ENCODE assay signal across 1 cellular context in the genomic region with DNA sequence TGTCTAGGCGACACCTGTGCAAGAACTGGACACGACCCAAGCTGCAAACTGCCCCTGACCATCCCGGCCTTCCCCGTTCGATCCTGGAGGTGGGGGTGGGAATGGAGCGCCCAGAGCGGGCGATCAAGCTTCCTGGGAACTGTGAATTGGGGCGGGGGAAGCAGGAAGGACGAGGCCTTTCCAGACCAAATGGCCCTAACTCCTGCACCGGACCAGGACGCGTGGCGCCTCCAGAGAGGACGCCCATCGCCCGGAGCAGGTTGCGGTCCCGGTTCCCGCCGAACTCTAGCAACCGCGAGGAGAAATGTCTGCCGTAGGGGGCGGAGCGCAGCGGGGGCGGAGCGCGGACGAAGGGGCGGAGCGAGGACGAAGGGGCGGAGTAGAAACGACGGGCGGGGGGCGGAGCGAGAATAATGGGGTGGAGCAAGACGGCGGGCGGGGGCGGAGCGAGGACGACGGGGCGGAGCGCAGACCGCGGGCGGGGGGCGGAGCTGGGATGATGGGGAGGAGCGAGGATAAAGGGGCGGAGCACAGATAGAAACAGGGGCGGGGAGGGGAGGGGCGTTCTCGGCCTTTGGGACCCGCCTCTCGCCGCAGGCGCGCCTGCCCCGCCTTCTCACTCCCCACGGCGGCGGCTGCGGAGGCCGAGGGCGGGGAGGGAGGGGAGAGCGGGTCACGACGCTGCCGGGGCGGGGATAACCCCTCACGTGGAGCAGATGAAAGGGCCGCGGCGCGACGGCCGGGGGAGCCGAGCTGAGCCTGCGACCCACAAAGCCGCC.
TF ChIP-seq lines count a peak whose summit lies in the region.

A gene (plus strand): TSS at position 695 of the 779 bp plus-strand sequence. CDS start 195 bp downstream, outside the sequence.

TF ChIP-seq in K562, 482 proteins besides CTCF, POLR2A, EP300 and RAD21 (continued from another document and continues in another):
- TF ChIP-seq, protein P1, sequence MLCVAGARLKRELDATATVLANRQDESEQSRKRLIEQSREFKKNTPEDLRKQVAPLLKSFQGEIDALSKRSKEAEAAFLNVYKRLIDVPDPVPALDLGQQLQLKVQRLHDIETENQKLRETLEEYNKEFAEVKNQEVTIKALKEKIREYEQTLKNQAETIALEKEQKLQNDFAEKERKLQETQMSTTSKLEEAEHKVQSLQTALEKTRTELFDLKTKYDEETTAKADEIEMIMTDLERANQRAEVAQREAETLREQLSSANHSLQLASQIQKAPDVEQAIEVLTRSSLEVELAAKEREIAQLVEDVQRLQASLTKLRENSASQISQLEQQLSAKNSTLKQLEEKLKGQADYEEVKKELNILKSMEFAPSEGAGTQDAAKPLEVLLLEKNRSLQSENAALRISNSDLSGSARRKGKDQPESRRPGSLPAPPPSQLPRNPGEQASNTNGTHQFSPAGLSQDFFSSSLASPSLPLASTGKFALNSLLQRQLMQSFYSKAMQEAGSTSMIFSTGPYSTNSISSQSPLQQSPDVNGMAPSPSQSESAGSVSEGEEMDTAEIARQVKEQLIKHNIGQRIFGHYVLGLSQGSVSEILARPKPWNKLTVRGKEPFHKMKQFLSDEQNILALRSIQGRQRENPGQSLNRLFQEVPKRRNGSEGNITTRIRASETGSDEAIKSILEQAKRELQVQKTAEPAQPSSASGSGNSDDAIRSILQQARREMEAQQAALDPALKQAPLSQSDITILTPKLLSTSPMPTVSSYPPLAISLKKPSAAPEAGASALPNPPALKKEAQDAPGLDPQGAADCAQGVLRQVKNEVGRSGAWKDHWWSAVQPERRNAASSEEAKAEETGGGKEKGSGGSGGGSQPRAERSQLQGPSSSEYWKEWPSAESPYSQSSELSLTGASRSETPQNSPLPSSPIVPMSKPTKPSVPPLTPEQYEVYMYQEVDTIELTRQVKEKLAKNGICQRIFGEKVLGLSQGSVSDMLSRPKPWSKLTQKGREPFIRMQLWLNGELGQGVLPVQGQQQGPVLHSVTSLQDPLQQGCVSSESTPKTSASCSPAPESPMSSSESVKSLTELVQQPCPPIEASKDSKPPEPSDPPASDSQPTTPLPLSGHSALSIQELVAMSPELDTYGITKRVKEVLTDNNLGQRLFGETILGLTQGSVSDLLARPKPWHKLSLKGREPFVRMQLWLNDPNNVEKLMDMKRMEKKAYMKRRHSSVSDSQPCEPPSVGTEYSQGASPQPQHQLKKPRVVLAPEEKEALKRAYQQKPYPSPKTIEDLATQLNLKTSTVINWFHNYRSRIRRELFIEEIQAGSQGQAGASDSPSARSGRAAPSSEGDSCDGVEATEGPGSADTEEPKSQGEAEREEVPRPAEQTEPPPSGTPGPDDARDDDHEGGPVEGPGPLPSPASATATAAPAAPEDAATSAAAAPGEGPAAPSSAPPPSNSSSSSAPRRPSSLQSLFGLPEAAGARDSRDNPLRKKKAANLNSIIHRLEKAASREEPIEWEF (CRISPR knock-in tag; IDR thresholded peaks at IDR 0.05), result no peak
- TF ChIP-seq POLR2AphosphoS5 (IDR thresholded peaks at IDR 0.05; ENCODE audit: control insufficient read depth, insufficient read depth, low read depth, low read length), result peak; percentile 71
- TF ChIP-seq, protein P2, sequence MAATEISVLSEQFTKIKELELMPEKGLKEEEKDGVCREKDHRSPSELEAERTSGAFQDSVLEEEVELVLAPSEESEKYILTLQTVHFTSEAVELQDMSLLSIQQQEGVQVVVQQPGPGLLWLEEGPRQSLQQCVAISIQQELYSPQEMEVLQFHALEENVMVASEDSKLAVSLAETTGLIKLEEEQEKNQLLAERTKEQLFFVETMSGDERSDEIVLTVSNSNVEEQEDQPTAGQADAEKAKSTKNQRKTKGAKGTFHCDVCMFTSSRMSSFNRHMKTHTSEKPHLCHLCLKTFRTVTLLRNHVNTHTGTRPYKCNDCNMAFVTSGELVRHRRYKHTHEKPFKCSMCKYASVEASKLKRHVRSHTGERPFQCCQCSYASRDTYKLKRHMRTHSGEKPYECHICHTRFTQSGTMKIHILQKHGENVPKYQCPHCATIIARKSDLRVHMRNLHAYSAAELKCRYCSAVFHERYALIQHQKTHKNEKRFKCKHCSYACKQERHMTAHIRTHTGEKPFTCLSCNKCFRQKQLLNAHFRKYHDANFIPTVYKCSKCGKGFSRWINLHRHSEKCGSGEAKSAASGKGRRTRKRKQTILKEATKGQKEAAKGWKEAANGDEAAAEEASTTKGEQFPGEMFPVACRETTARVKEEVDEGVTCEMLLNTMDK (IDR thresholded peaks at IDR 0.05; ENCODE audit: borderline replicate concordance, insufficient read depth, low read depth, low read length, poor library complexity, severe bottlenecking), result no peak
- no peak for TF ChIP-seq BCL6 (CRISPR knock-in tag; IDR thresholded peaks at IDR 0.05)
- TF ChIP-seq KLF16 (IDR thresholded peaks at IDR 0.05), result no peak
- TF ChIP-seq, protein P3, sequence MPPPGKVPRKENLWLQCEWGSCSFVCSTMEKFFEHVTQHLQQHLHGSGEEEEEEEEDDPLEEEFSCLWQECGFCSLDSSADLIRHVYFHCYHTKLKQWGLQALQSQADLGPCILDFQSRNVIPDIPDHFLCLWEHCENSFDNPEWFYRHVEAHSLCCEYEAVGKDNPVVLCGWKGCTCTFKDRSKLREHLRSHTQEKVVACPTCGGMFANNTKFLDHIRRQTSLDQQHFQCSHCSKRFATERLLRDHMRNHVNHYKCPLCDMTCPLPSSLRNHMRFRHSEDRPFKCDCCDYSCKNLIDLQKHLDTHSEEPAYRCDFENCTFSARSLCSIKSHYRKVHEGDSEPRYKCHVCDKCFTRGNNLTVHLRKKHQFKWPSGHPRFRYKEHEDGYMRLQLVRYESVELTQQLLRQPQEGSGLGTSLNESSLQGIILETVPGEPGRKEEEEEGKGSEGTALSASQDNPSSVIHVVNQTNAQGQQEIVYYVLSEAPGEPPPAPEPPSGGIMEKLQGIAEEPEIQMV (tag; conservative IDR thresholded peaks at IDR 0.05; ENCODE audit: low read depth), result no peak
- no peak for TF ChIP-seq KAT8 (IDR thresholded peaks at IDR 0.05; ENCODE audit: low read depth)
- TF ChIP-seq, protein P4, sequence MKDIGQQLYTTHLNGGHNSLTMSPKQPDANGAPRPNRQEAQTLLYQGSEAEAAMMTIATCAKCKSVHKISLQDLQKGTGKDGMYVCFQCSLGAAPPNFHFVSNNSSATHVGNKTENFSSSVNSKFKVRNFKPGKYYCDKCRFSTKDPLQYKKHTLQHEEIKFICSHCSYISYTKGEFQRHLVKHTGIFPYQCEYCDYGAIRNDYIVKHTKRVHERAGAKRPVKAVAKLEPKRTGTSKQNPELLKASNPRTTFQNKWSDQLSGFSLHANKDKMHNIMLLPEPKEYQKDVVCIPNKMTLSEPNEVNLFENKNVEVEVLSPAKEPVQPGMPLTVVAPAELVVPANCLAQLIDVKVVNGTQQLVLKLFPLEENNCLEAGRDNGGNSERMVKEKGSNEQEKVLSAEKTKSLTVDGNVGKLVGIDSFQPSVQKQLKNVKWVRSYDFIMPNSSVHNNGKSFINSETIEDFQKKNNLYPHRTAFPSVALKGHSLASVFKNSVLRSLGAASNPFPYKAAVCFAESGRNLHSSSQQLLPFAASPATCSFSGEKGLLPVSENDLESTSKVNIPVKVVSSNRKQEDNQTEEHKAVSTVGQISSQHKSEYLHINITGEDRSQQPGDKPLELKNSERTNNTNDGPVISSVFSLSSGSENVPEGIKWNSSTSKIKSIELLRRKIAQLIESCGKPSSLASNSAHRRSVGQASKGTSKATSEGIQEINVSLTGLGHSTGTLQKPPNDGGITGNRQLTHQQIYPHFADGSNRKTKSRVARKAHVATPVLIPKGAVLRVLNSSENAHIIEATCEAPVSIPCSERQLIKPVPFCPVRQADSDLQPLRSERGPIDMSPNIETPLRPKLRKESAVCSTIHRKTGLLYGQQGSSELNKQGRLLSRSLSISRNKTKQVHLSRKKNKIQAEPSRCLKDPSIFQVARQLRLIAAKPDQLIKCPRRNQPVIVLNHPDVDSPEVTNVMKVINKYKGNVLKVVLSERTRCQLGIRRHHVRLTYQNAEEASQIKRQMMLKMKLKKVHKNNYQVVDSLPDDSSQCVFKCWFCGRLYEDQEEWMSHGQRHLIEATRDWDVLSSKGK (CRISPR knock-in tag; IDR thresholded peaks at IDR 0.05), result no peak
- TF ChIP-seq, protein P5, sequence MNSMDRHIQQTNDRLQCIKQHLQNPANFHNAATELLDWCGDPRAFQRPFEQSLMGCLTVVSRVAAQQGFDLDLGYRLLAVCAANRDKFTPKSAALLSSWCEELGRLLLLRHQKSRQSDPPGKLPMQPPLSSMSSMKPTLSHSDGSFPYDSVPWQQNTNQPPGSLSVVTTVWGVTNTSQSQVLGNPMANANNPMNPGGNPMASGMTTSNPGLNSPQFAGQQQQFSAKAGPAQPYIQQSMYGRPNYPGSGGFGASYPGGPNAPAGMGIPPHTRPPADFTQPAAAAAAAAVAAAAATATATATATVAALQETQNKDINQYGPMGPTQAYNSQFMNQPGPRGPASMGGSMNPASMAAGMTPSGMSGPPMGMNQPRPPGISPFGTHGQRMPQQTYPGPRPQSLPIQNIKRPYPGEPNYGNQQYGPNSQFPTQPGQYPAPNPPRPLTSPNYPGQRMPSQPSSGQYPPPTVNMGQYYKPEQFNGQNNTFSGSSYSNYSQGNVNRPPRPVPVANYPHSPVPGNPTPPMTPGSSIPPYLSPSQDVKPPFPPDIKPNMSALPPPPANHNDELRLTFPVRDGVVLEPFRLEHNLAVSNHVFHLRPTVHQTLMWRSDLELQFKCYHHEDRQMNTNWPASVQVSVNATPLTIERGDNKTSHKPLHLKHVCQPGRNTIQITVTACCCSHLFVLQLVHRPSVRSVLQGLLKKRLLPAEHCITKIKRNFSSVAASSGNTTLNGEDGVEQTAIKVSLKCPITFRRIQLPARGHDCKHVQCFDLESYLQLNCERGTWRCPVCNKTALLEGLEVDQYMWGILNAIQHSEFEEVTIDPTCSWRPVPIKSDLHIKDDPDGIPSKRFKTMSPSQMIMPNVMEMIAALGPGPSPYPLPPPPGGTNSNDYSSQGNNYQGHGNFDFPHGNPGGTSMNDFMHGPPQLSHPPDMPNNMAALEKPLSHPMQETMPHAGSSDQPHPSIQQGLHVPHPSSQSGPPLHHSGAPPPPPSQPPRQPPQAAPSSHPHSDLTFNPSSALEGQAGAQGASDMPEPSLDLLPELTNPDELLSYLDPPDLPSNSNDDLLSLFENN (IDR thresholded peaks at IDR 0.05; ENCODE audit: low read depth in 2 of 2, low read length in 2 of 2), result no peak
- TF ChIP-seq ZNF121 (CRISPR knock-in tag; conservative IDR thresholded peaks at IDR 0.05), result no peak
- TF ChIP-seq NR4A1 (CRISPR knock-in tag; IDR thresholded peaks at IDR 0.05), result no peak
- no peak for TF ChIP-seq NR4A1 (tag; IDR thresholded peaks at IDR 0.05)
- TF ChIP-seq, protein P6, sequence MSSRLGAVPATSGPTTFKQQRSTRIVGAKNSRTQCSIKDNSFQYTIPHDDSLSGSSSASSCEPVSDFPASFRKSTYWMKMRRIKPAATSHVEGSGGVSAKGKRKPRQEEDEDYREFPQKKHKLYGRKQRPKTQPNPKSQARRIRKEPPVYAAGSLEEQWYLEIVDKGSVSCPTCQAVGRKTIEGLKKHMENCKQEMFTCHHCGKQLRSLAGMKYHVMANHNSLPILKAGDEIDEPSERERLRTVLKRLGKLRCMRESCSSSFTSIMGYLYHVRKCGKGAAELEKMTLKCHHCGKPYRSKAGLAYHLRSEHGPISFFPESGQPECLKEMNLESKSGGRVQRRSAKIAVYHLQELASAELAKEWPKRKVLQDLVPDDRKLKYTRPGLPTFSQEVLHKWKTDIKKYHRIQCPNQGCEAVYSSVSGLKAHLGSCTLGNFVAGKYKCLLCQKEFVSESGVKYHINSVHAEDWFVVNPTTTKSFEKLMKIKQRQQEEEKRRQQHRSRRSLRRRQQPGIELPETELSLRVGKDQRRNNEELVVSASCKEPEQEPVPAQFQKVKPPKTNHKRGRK (tag; IDR thresholded peaks at IDR 0.05), result no peak
- TF ChIP-seq, protein P7, sequence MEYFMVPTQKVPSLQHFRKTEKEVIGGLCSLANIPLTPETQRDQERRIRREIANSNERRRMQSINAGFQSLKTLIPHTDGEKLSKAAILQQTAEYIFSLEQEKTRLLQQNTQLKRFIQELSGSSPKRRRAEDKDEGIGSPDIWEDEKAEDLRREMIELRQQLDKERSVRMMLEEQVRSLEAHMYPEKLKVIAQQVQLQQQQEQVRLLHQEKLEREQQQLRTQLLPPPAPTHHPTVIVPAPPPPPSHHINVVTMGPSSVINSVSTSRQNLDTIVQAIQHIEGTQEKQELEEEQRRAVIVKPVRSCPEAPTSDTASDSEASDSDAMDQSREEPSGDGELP (CRISPR knock-in tag; IDR thresholded peaks at IDR 0.05; ENCODE audit: borderline replicate concordance), result no peak
- TF ChIP-seq NEUROD1 (IDR thresholded peaks at IDR 0.05; ENCODE audit: borderline replicate concordance, low read depth, low read length, partially characterized antibody), result no peak
- TF ChIP-seq NCOR1 (IDR thresholded peaks at IDR 0.05), result no peak
- no peak for TF ChIP-seq CBFA2T3 (IDR thresholded peaks at IDR 0.05)
- TF ChIP-seq, protein P8, sequence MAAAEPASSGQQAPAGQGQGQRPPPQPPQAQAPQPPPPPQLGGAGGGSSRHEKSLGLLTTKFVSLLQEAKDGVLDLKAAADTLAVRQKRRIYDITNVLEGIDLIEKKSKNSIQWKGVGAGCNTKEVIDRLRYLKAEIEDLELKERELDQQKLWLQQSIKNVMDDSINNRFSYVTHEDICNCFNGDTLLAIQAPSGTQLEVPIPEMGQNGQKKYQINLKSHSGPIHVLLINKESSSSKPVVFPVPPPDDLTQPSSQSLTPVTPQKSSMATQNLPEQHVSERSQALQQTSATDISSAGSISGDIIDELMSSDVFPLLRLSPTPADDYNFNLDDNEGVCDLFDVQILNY (CRISPR knock-in tag; IDR thresholded peaks at IDR 0.05), result no peak
- no peak for TF ChIP-seq SMAD4 (CRISPR knock-in tag; conservative IDR thresholded peaks at IDR 0.05)
- TF ChIP-seq RBM25 (IDR thresholded peaks at IDR 0.05; ENCODE audit: low read depth, low read length, severe bottlenecking), result no peak
- TF ChIP-seq, protein P9, sequence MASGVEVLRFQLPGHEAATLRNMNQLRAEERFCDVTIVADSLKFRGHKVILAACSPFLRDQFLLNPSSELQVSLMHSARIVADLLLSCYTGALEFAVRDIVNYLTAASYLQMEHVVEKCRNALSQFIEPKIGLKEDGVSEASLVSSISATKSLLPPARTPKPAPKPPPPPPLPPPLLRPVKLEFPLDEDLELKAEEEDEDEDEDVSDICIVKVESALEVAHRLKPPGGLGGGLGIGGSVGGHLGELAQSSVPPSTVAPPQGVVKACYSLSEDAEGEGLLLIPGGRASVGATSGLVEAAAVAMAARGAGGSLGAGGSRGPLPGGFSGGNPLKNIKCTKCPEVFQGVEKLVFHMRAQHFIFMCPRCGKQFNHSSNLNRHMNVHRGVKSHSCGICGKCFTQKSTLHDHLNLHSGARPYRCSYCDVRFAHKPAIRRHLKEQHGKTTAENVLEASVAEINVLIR (CRISPR knock-in tag; IDR thresholded peaks at IDR 0.05), result no peak
- TF ChIP-seq PURB (CRISPR knock-in tag; IDR thresholded peaks at IDR 0.05; ENCODE audit: low read depth), result no peak
- no peak for TF ChIP-seq NFE2L1 (tag; IDR thresholded peaks at IDR 0.05; ENCODE audit: borderline replicate concordance, low read depth)
- no peak for TF ChIP-seq C11orf30 (IDR thresholded peaks at IDR 0.05; ENCODE audit: low read depth)
- no peak for TF ChIP-seq FUS (optimal IDR thresholded peaks at IDR 0.05; ENCODE audit: low read depth, low read length)
- TF ChIP-seq, protein P10, sequence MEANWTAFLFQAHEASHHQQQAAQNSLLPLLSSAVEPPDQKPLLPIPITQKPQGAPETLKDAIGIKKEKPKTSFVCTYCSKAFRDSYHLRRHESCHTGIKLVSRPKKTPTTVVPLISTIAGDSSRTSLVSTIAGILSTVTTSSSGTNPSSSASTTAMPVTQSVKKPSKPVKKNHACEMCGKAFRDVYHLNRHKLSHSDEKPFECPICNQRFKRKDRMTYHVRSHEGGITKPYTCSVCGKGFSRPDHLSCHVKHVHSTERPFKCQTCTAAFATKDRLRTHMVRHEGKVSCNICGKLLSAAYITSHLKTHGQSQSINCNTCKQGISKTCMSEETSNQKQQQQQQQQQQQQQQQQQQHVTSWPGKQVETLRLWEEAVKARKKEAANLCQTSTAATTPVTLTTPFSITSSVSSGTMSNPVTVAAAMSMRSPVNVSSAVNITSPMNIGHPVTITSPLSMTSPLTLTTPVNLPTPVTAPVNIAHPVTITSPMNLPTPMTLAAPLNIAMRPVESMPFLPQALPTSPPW (CRISPR knock-in tag; IDR thresholded peaks at IDR 0.05), result peak; percentile 77
- TF ChIP-seq GATA2 (CRISPR knock-in tag; IDR thresholded peaks at IDR 0.05), result no peak
- no peak for TF ChIP-seq SOX6 (IDR thresholded peaks at IDR 0.05)
- TF ChIP-seq ZNF124 (CRISPR knock-in tag; IDR thresholded peaks at IDR 0.05), result no peak
- TF ChIP-seq OTX1 (CRISPR knock-in tag; IDR thresholded peaks at IDR 0.05), result no peak
